Comparison of ENCODE assay signal across 8 cellular contexts in the genomic region with DNA sequence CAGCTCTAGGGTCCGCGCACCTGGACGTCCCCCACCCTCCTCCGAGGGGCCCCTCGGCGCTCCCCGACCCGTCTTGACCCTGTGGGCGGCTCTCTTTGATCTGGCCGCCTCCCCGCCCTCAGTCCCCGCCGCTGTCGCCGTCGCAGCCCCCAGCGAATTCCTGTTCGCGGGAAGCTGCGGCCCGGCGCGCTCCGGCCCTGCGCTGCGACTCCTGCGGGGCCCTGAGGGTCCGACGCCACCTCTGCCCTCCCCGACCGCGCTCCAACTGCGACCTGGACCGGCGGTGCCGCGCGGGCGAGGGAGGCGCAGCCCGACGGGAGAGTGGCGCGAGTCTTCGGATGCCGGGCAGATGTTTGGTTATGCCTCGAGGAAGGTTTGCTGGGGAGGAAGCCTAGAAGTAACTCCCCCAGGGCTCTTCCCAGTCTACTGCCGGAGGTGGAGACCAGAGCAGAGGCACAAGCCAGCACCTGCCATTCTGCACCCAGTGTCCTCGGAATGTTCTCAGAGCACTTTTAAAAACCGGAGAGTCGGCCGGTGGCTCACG. TPM values are rescaled to one million over a fixed set of nuclear protein-coding genes. Genes with fewer than 3 reads are reported as not detected.
DNase-seq lines count a peak whose midpoint lies in the region; ATAC-seq and TF ChIP-seq lines count a peak whose summit lies in the region.

No MANE protein-coding gene starts in this region.

- H3K27ac ChIP-seq in stomach, result no peak overlapping the region

- no peaks in the 10 kb centered on the region for H3K36me3 ChIP-seq in stomach

- no peak for TF ChIP-seq CTCF in AG04449 (IDR thresholded peaks at IDR 0.05; ENCODE audit: insufficient read depth, low read length, missing control alignments)
- TF ChIP-seq CTCF in GM13977 (IDR thresholded peaks at IDR 0.05; ENCODE audit: extremely low read depth, insufficient read depth, missing control alignments), result no peak
- TF ChIP-seq CTCF in stomach (IDR thresholded peaks at IDR 0.05), result no peak

- 2 to 12% (median 3%) methylated on average over 9 to 53 of the region's 53 CpGs for WGBS in stomach, 5 donors

- CTCF ChIA-PET in AG04449 (lab: Yijun Ruan, JAX), result interaction anchor here (0.6 kb wide), 1 partner anchor 212 kb away, joined by 3 read pairs; no protein-coding TSS in a partner anchor

- ATAC-seq in HG03095 (IDR thresholded peaks at IDR 0.05; ENCODE audit: unreplicated experiment), result peak; percentile 31

- in situ Hi-C loops in GM13977 (cut with MboI; ENCODE audit: low pct_unique_long_range_greater_than_20kb, low sequenced_read_pairs, unreplicated experiment), result no loop called here

- no peak for TF ChIP-seq EP300 in stomach (IDR thresholded peaks at IDR 0.05)

- H3K27me3 ChIP-seq in stomach, result peaks cover 10 to 55% (median 25%) of the 10 kb centered on the region in 3 donors

- no peak for DNase-seq in AG04449 (ENCODE audit: low read depth, low spot score)
- peak; percentile 70 for DNase-seq in GM13977 (ENCODE audit: low spot score)
- DNase-seq in activated CD8-positive, alpha-beta memory T cell treated with anti-CD3 and anti-CD28 coated beads, Interleukin-2, amount 50 U/mL, for 48 hours, result peak; percentile 54
- DNase-seq in stomach, result peak; percentile 22
- DNase-seq in NCI-H2081 (lab: John Stamatoyannopoulos, UW), result no peak
- no peak for DNase-seq in putamen (ENCODE audit: low spot score)

- H3K9me3 ChIP-seq in iPS-18c (ENCODE audit: control insufficient read depth, insufficient read depth, low read length) (peaks cover 2% of the 10 kb centered on the region), stomach (peaks cover 0 to 11% (median 5%) of the 10 kb centered on the region in 4 donors)

- intact Hi-C loops in stomach (cut with DNase I; ENCODE audit: low total_unique reads), result no loop called here

- no peak for TF ChIP-seq POLR2A in stomach (IDR thresholded peaks at IDR 0.05)

- POLR2A ChIA-PET in AG04449 (lab: Yijun Ruan, JAX), result no interaction called here

- peak overlapping the region; percentile 54 for H3K4me3 ChIP-seq in AG04449 (ENCODE audit: low read depth, low read length)
- peak overlapping the region; percentile 66 for H3K4me3 ChIP-seq in iPS-18c (ENCODE audit: insufficient read depth, low read depth, low read length)
- peak overlapping the region; percentile 51 to 77 (median 56) for H3K4me3 ChIP-seq in stomach

- peaks cover 17 to 19% (median 19%) of the 10 kb centered on the region in 4 donors for H3K4me1 ChIP-seq in stomach

RNA-seq across cellular contexts. Expression of gene ISM2, which starts 0.4 kb away (rescaled TPM):
- under 1 TPM in 1 of 5 donors, not detected in 4; 0.37 TPM for total RNA-seq in stomach
- polyA plus RNA-seq in stomach, result under 1 TPM in 1 of 3 donors, not detected in 2; 0.23 TPM

RNA-seq across cellular contexts. Expression of gene AHSA1, which starts 41.2 kb away (rescaled TPM):
- total RNA-seq in stomach, result 100 to 1,000 TPM in 1 of 5 donors, 10 to 100 TPM in 4; 47.2 to 109 (median 76.4) TPM
- 10 to 100 TPM; 73.7 to 95.3 (median 78.5) TPM for polyA plus RNA-seq in stomach

RNA-seq across cellular contexts. Expression of gene VIPAS39, which starts 41.7 kb away (rescaled TPM):
- total RNA-seq in stomach, result 10 to 100 TPM in 4 of 5 donors, 1 to 10 TPM in 1; 7.2 to 53.1 (median 20.2) TPM
- 10 to 100 TPM in 1 of 3 donors, 1 to 10 TPM in 2; 6.3 to 11.0 (median 9.3) TPM for polyA plus RNA-seq in stomach

Comparison
In these comparisons a context has a peak if more than half of its experiments do, and no peak if none do; other contexts are left out.
1. DNase-seq: peak in GM13977 (single experiment), activated CD8-positive, alpha-beta memory T cell treated with anti-CD3 and anti-CD28 coated beads, Interleukin-2, amount 50 U/mL, for 48 hours (single experiment) and stomach (single experiment); none in AG04449 (single experiment), NCI-H2081 (0 of 2) and putamen (single experiment).
2. Peak in every context shown above with its lines, with median percentiles within 50 percentile points of each other: H3K4me3 ChIP-seq.